ENCODE assay signal across 16 cellular contexts in the genomic region with DNA sequence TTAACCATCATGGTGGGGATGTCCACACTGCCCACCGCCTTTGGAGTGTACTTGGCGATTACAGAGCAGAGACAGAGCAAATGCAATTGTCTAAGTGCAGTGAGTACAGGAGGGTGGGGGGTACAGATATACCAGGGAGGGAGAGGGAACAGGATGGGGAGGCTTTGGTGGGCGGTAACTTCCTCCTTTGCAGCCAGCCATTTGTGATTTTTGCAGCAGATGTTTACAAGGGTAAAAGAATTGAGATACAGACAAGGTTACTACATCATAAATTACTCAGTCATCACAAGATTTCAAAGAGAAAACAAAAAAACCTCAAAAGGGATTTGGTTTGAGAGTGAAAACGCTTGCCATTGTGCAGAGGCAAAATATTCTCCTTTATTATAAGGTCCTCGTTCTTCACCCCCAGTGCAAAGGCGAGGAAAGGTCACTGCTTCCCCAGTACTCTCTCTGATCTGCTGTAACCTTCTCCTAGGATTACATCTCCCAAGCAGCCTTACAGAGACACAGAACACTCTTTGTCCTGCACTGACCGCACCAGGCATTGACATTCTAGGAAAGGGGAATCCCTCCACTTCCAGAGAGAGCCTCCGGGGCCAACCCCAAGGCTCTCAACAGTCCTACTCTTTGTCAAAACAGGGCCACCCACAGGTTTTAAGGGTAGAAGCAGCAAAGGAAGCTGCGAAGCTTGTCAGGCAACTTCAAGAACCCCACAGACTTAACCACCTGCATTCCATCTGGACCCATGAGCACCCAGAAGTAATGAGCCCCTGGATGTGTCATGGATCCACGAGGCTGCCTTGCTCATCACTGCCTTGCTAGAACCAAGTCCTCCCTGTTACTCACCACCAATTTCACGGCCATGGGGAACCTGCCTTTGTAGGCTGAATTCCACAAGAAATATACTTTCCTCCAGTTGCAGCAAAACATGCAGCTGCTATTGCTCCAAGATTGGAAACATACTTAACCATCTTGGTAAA.
DNase-seq lines count a peak whose midpoint lies in the region; ATAC-seq and TF ChIP-seq lines count a peak whose summit lies in the region.
"Had no signal": no experiment of that assay in that cellular context is flagged by ENCODE, and none has a peak within 500 bp of the region (broad histone marks: within the 10 kb centered on the region; RNA-seq: fewer than 3 reads in every experiment).

No MANE protein-coding gene starts in this region.

- H3K36me3 Mint-ChIP-seq in chondrocyte (ENCODE audit: low read depth) = no peaks in the 10 kb centered on the region
- H3K36me3 Mint-ChIP-seq in mesothelial cell of epicardium = peaks cover 14% of the 10 kb centered on the region

- H3K4me3 Mint-ChIP-seq in chondrocyte (ENCODE audit: unreplicated experiment) = no peak overlapping the region
- no peak overlapping the region for H3K4me3 Mint-ChIP-seq in mesothelial cell of epicardium
- H3K4me3 Mint-ChIP-seq: activated CD4-positive, alpha-beta T cell treated with anti-CD3 and anti-CD28 coated beads, Interleukin-2, amount 10 ng/mL, durations not matched to agents 7 days and 5 days; activated T-cell treated with anti-CD3 and anti-CD28 coated beads, Interleukin-2, amount 50 U/mL, for 4 hours had no signal

- H3K9me3 Mint-ChIP-seq in chondrocyte (ENCODE audit: low read depth) (no peaks in the 10 kb centered on the region), mesothelial cell of epicardium (no peaks in the 10 kb centered on the region)
- H3K9me3 Mint-ChIP-seq: activated T-cell treated with anti-CD3 and anti-CD28 coated beads, Interleukin-2, amount 50 U/mL, for 4 hours had no signal

- no peaks in the 10 kb centered on the region for H3K27me3 ChIP-seq in RWPE2 (ENCODE audit: insufficient read depth, poor library complexity, severe bottlenecking)
- H3K27me3 ChIP-seq: SJSA1 had no signal

- no peak overlapping the region for H3K27ac Mint-ChIP-seq in chondrocyte (ENCODE audit: unreplicated experiment)
- peak overlapping the region; percentile 23 for H3K27ac Mint-ChIP-seq in mesothelial cell of epicardium
- H3K27ac Mint-ChIP-seq: activated CD4-positive, alpha-beta T cell treated with anti-CD3 and anti-CD28 coated beads, Interleukin-2, amount 10 ng/mL, durations not matched to agents 7 days and 5 days; progenitor cell of endocrine pancreas had no signal

- H3K27ac ChIP-seq in RWPE2 (ENCODE audit: poor library complexity, severe bottlenecking) = no peak overlapping the region
- H3K27ac ChIP-seq: SJSA1 had no signal

- H3K9me3 ChIP-seq in RWPE2 (ENCODE audit: severe bottlenecking) = no peaks in the 10 kb centered on the region
- H3K9me3 ChIP-seq: SJSA1 had no signal

- no peaks in the 10 kb centered on the region for H3K4me1 ChIP-seq in RWPE2 (ENCODE audit: insufficient read depth, poor library complexity, severe bottlenecking)
- H3K4me1 ChIP-seq: SJSA1 had no signal

- peaks cover 6% of the 10 kb centered on the region for H3K4me1 Mint-ChIP-seq in chondrocyte (ENCODE audit: low read depth)
- peaks cover 9% of the 10 kb centered on the region for H3K4me1 Mint-ChIP-seq in mesothelial cell of epicardium

- H3K4me3 ChIP-seq in RWPE2 (ENCODE audit: severe bottlenecking) = no peak overlapping the region
- H3K4me3 ChIP-seq: SJSA1 had no signal

- ATAC-seq in RWPE2 (ENCODE audit: low read depth) = peak; percentile 75
- no peak for ATAC-seq in activated CD4-positive, CD25-positive, alpha-beta regulatory T cell treated with anti-CD3 and anti-CD28 coated beads, Interleukin-2, amount 50 U/mL, for 24 hours
- no peak for ATAC-seq in GM18520 (IDR thresholded peaks at IDR 0.05; ENCODE audit: unreplicated experiment)
- ATAC-seq: activated T-cell treated with anti-CD3 and anti-CD28 coated beads, Interleukin-2, amount 50 U/mL, for 4 hours; left lobe of liver had no signal

- H3K36me3 ChIP-seq in RWPE2 (ENCODE audit: low read depth) = no peaks in the 10 kb centered on the region
- H3K36me3 ChIP-seq: SJSA1 had no signal

- DNase-seq in COLO829 (ENCODE audit: low spot score) (peak; percentile 94), RWPE2 (ENCODE audit: low spot score) (no peak), chondrocyte (ENCODE audit: low spot score) (peak; percentile 29), mesothelial cell of epicardium (ENCODE audit: low spot score in 2 of 2, unreplicated experiment in 2 of 2) (no peak), NCI-H1436 treated with DMSO at 0.1 percent for 48 hours (lab: John Stamatoyannopoulos, UW) (no peak), occipital lobe (lab: John Stamatoyannopoulos, UW) (no peak)
- DNase-seq: activated CD4-positive, alpha-beta T cell treated with anti-CD3 and anti-CD28 coated beads, Interleukin-2, amount 10 ng/mL, durations not matched to agents 7 days and 5 days; activated T-cell treated with anti-CD3 and anti-CD28 coated beads, Interleukin-2, amount 50 U/mL, for 4 hours; erythroblast; NCI-H146; NCI-H226 had no signal

- TF ChIP-seq CTCF in RWPE2 (IDR thresholded peaks at IDR 0.05; ENCODE audit: poor library complexity, severe bottlenecking) (no peak), chondrocyte (IDR thresholded peaks at IDR 0.05) (no peak), mesothelial cell of epicardium (IDR thresholded peaks at IDR 0.05; ENCODE audit: unreplicated experiment) (no peak)

- H3K27me3 Mint-ChIP-seq in chondrocyte (ENCODE audit: low read depth) (peaks cover 6% of the 10 kb centered on the region), mesothelial cell of epicardium (ENCODE audit: low read depth) (no peaks in the 10 kb centered on the region)
- H3K27me3 Mint-ChIP-seq: activated CD4-positive, alpha-beta T cell treated with anti-CD3 and anti-CD28 coated beads, Interleukin-2, amount 10 ng/mL, durations not matched to agents 7 days and 5 days; progenitor cell of endocrine pancreas had no signal

Comparison
In these comparisons a context has a peak if more than half of its experiments do, and no peak if none do; other contexts are left out.
1. DNase-seq: peak in COLO829 (single experiment) and chondrocyte (single experiment); none in RWPE2 (single experiment), mesothelial cell of epicardium (0 of 2), NCI-H1436 treated with DMSO at 0.1 percent for 48 hours (single experiment) and occipital lobe (single experiment).